ENCODE assay signal across 23 cellular contexts in the genomic region with DNA sequence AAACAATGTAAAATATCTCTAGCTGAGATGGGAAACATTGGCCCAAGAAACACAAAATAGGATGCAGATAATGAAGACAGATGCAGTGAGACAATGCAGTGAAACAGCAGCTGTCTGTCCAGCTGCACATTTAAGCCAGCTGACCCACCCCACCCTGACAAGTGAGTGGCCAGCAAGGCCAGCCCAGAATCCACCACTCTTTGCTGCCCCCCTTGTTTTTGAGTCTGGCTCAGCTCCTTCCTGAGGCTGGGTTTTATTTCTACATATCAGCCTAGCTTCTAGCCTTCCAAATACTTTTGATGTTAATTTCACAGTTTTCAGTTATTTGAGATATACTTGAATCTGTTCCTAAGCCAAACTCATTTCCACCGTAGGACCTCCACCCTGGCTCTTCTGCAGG.
"Had no signal": no experiment of that assay in that cellular context is flagged by ENCODE, and none has a peak within 500 bp of the region (broad histone marks: within the 10 kb centered on the region; RNA-seq: fewer than 3 reads in every experiment).

No MANE protein-coding gene starts in this region.

- H3K9me3 Mint-ChIP-seq: activated CD4-positive, alpha-beta memory T cell treated with anti-CD3 and anti-CD28 coated beads for 36 hours; activated CD4-positive, alpha-beta T cell treated with anti-CD3 and anti-CD28 coated beads, Interleukin-2, amount 10 ng/mL, durations not matched to agents 24 days and 14 days; activated T-cell treated with anti-CD3 and anti-CD28 coated beads, Interleukin-2, amount 50 U/mL, for 24 hours; T-helper 1 cell treated with Interleukin-12 subunit alpha and Interleukin-12 subunit beta and Interleukin-4 antibody, amounts not matched to agents 30 μg/mL and 1 μg/mL, for 36 hours had no signal

- ATAC-seq: activated CD4-positive, CD25-positive, alpha-beta regulatory T cell treated with anti-CD3 and anti-CD28 coated beads, Interleukin-2, amount 50 U/mL, for 24 hours; naive thymus-derived CD4-positive, alpha-beta T cell; psoas muscle had no signal

- H3K9ac ChIP-seq: parathyroid adenoma had no signal

- DNase-seq: activated CD4-positive, alpha-beta memory T cell treated with anti-CD3 and anti-CD28 coated beads for 36 hours; activated CD4-positive, alpha-beta T cell treated with anti-CD3 and anti-CD28 coated beads, Interleukin-2, amount 10 ng/mL, durations not matched to agents 24 days and 14 days; activated CD8-positive, alpha-beta memory T cell treated with anti-CD3 and anti-CD28 coated beads, Interleukin-2, amount 50 U/mL, for 48 hours; activated gamma-delta T cell treated with Interleukin-2 at 50 U/mL for 16 hours; activated naive CD4-positive, alpha-beta T cell treated with anti-CD3 and anti-CD28 coated beads, Interleukin-2, amount 50 U/mL, for 16 hours; activated T-cell treated with anti-CD3 and anti-CD28 coated beads, Interleukin-2, amount 50 U/mL, for 24 hours; caudate nucleus; foreskin melanocyte; mammary epithelial cell; naive thymus-derived CD4-positive, alpha-beta T cell; occipital lobe; sigmoid colon; stimulated activated CD4-positive, alpha-beta T cell treated with anti-CD3 and anti-CD28 coated beads, Interleukin-15, amount 100 ng/mL, for 24 hours; stimulated activated naive CD4-positive, alpha-beta T cell; T-helper 9 cell; transverse colon; WERI-Rb-1 had no signal

- H3K27ac Mint-ChIP-seq: activated CD4-positive, alpha-beta memory T cell treated with anti-CD3 and anti-CD28 coated beads for 36 hours; activated CD4-positive, alpha-beta T cell treated with anti-CD3 and anti-CD28 coated beads, Interleukin-2, amount 10 ng/mL, durations not matched to agents 24 days and 14 days; activated T-cell treated with anti-CD3 and anti-CD28 coated beads, Interleukin-2, amount 50 U/mL, for 24 hours; naive thymus-derived CD4-positive, alpha-beta T cell; T-helper 1 cell treated with Interleukin-12 subunit alpha and Interleukin-12 subunit beta and Interleukin-4 antibody, amounts not matched to agents 30 μg/mL and 1 μg/mL, for 36 hours had no signal

- H3K36me3 Mint-ChIP-seq: activated CD4-positive, alpha-beta memory T cell treated with anti-CD3 and anti-CD28 coated beads for 36 hours had no signal

- H2AFZ ChIP-seq: parathyroid adenoma had no signal

- H3K27ac ChIP-seq: parathyroid adenoma, psoas muscle, sigmoid colon, suprapubic skin, transverse colon, WERI-Rb-1 had no signal

- H3K4me3 Mint-ChIP-seq: activated CD4-positive, alpha-beta memory T cell treated with anti-CD3 and anti-CD28 coated beads for 36 hours; activated CD4-positive, alpha-beta T cell treated with anti-CD3 and anti-CD28 coated beads, Interleukin-2, amount 10 ng/mL, durations not matched to agents 24 days and 14 days; activated T-cell treated with anti-CD3 and anti-CD28 coated beads, Interleukin-2, amount 50 U/mL, for 24 hours; naive thymus-derived CD4-positive, alpha-beta T cell; T-helper 1 cell treated with Interleukin-12 subunit alpha and Interleukin-12 subunit beta and Interleukin-4 antibody, amounts not matched to agents 30 μg/mL and 1 μg/mL, for 36 hours had no signal

- H3K4me1 ChIP-seq: parathyroid adenoma, psoas muscle, sigmoid colon, suprapubic skin, transverse colon had no signal

- H3K27me3 ChIP-seq: sigmoid colon, suprapubic skin, transverse colon had no signal

- H3K4me3 ChIP-seq: psoas muscle, sigmoid colon, smooth muscle cell, suprapubic skin, transverse colon had no signal

- H3K36me3 ChIP-seq: sigmoid colon, suprapubic skin, transverse colon, WERI-Rb-1 had no signal

- H3K9me3 ChIP-seq: psoas muscle, sigmoid colon, suprapubic skin, transverse colon had no signal

- H3K4me2 ChIP-seq: smooth muscle cell had no signal

- H3K4me1 Mint-ChIP-seq: activated CD4-positive, alpha-beta T cell treated with anti-CD3 and anti-CD28 coated beads, Interleukin-2, amount 10 ng/mL, durations not matched to agents 24 days and 14 days had no signal

- H3K79me2 ChIP-seq: parathyroid adenoma had no signal
